In genomic region chr16:78770353-78771091, GRCh38 we compare ENCODE assay signal across 8 cellular contexts.
DNase-seq lines count a peak whose midpoint lies in the region; ATAC-seq and TF ChIP-seq lines count a peak whose summit lies in the region.

No MANE protein-coding gene starts in this region.

- TF ChIP-seq CTCF in GM13977 (IDR thresholded peaks at IDR 0.05; ENCODE audit: extremely low read depth, insufficient read depth, missing control alignments): peak; percentile 80
- peak; percentile 37 for TF ChIP-seq CTCF in fibroblast of the aortic adventitia (IDR thresholded peaks at IDR 0.05; ENCODE audit: insufficient read depth, low read length)
- TF ChIP-seq CTCF in osteoblast (IDR thresholded peaks at IDR 0.05; ENCODE audit: extremely low read depth, low read depth, low read length): peak; percentile 45
- TF ChIP-seq CTCF in tibial artery (IDR thresholded peaks at IDR 0.05): peak; percentile 59 to 85

- in situ Hi-C loops in GM13977 (cut with MboI; ENCODE audit: low pct_unique_long_range_greater_than_20kb, low sequenced_read_pairs, unreplicated experiment): no loop called here

- no peak overlapping the region for H3K9ac ChIP-seq in NT2/D1 (ENCODE audit: insufficient read length, low read depth)

- H3K79me2 ChIP-seq in osteoblast (ENCODE audit: insufficient read depth, low read length): no peaks in the 10 kb centered on the region

- H3K36me3 ChIP-seq in NT2/D1 (ENCODE audit: insufficient read depth, insufficient read length, low read length) (no peaks in the 10 kb centered on the region), osteoblast (ENCODE audit: insufficient read depth, low read length) (no peaks in the 10 kb centered on the region), tibial artery (no peaks in the 10 kb centered on the region)

- intact Hi-C loops in tibial artery (cut with DNase I; ENCODE audit: low total_unique reads): loop anchor here (5.0 kb wide), 1 partner anchor 648 kb away; no protein-coding TSS in a partner anchor

- H3K4me1 ChIP-seq in NT2/D1 (ENCODE audit: insufficient read depth, insufficient read length) (no peaks in the 10 kb centered on the region), osteoblast (ENCODE audit: insufficient read depth, low read length) (no peaks in the 10 kb centered on the region), tibial artery (peaks cover 0 to 8% (median 5%) of the 10 kb centered on the region in 4 donors)

- H4K20me1 ChIP-seq in osteoblast (ENCODE audit: insufficient read depth, low read length): no peaks in the 10 kb centered on the region

- H3K27ac ChIP-seq in osteoblast (ENCODE audit: low read depth, low read length) (no peak overlapping the region), tibial artery (no peak overlapping the region)

- H3K9me3 ChIP-seq in NT2/D1 (ENCODE audit: insufficient read depth, low read length) (no peaks in the 10 kb centered on the region; the same call in 1 of the 2 replicates), osteoblast (ENCODE audit: low read depth, low read length) (no peaks in the 10 kb centered on the region), tibial artery (no peaks in the 10 kb centered on the region)

- H3K27me3 ChIP-seq in NT2/D1 (ENCODE audit: insufficient read depth, insufficient read length) (no peaks in the 10 kb centered on the region), osteoblast (ENCODE audit: insufficient read depth, low read length) (no peaks in the 10 kb centered on the region), tibial artery (no peaks in the 10 kb centered on the region)

- no peak overlapping the region for H2AFZ ChIP-seq in osteoblast (ENCODE audit: low read length)

- no peak overlapping the region for H3K4me2 ChIP-seq in osteoblast (ENCODE audit: insufficient read depth, low read length)

- H3K4me3 ChIP-seq in NT2/D1 (ENCODE audit: insufficient read length, low read depth) (no peak overlapping the region), fibroblast of the aortic adventitia (ENCODE audit: low read depth, low read length) (no peak overlapping the region), osteoblast (ENCODE audit: insufficient read depth, low read length) (no peak overlapping the region), tibial artery (no peak overlapping the region)

- peak; percentile 66 for DNase-seq in GM13977 (ENCODE audit: low spot score)
- DNase-seq in NT2/D1 (ENCODE audit: low read depth, low spot score): peak; percentile 57
- peak; percentile 80 for DNase-seq in activated T-cell treated with anti-CD3 and anti-CD28 coated beads for 48 hours (ENCODE audit: low read depth)
- DNase-seq in fibroblast of the aortic adventitia (ENCODE audit: low read depth): no peak
- DNase-seq in osteoblast (ENCODE audit: insufficient read length, low spot score, missing footprints): peak; percentile 53
- DNase-seq in tibial artery: peak; percentile 67 to 83

- ATAC-seq in HG02885 (IDR thresholded peaks at IDR 0.05; ENCODE audit: poor library complexity, unreplicated experiment): peak; percentile 64
- no peak for ATAC-seq in HG02870 (IDR thresholded peaks at IDR 0.05; ENCODE audit: unreplicated experiment)
